27 cellular contexts compared by ENCODE assay signal in the genomic region with DNA sequence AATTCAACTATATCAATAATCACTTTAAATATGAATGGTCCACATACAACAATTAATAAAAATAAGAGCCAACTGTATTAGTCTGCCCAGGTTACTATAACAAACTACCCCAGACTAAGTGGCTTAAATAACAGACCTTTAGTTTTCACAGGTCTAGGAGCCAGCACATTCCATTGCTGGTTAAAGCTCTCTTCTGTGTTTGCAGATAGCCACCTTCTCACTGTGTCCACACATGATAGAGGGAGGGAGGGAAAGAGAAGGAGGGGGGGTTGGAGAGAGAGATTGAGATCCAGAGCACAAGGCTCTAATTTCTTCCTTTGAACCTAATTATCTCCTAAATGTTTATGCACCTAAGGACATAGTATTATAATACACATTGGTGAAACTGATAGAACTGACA.
"Had no signal": no experiment of that assay in that cellular context is flagged by ENCODE, and none has a peak within 500 bp of the region (broad histone marks: within the 10 kb centered on the region; RNA-seq: fewer than 3 reads in every experiment).

No MANE protein-coding gene starts in this region.

- DNase-seq: activated CD4-positive, alpha-beta T cell treated with anti-CD3 and anti-CD28 coated beads for 1 hour; activated CD4-positive, alpha-beta T cell treated with anti-CD3 and anti-CD28 coated beads for 4 hours; activated CD4-positive, alpha-beta T cell treated with anti-CD3 and anti-CD28 coated beads, Interleukin-2, amount 10 ng/mL, durations not matched to agents 7 days and 5 days; activated CD4-positive, alpha-beta T cell treated with anti-CD3 and anti-CD28 coated beads, Interleukin-2, amount 50 U/mL, for 4 hours; activated CD8-positive, alpha-beta memory T cell treated with anti-CD3 and anti-CD28 coated beads for 24 hours; activated CD8-positive, alpha-beta T cell treated with anti-CD3 and anti-CD28 coated beads for 36 hours; activated effector memory CD4-positive, alpha-beta T cell treated with anti-CD3 and anti-CD28 coated beads, Interleukin-2, amount 50 U/mL, for 16 hours; activated naive CD4-positive, alpha-beta T cell treated with anti-CD3 and anti-CD28 coated beads for 36 hours; activated naive CD8-positive, alpha-beta T cell treated with anti-CD3 and anti-CD28 coated beads for 36 hours; activated naive CD8-positive, alpha-beta T cell treated with anti-CD3 and anti-CD28 coated beads, Interleukin-2, amount 50 U/mL, for 24 hours; activated T-cell treated with anti-CD3 and anti-CD28 coated beads, Interleukin-2, amount 50 U/mL, for 4 hours; adrenal gland; amygdala; aorta; body of pancreas; caudate nucleus; cortex of kidney; dermis blood vessel endothelial cell; effector CD4-positive, alpha-beta T cell; effector memory CD8-positive, alpha-beta T cell; esophagus squamous epithelium; foreskin melanocyte; T-helper 2 cell had no signal

- H3K27ac ChIP-seq: adrenal gland, body of pancreas, epithelial cell of prostate, esophagus squamous epithelium, gastroesophageal sphincter had no signal

- ATAC-seq: activated CD8-positive, alpha-beta T cell treated with anti-CD3 and anti-CD28 coated beads for 36 hours; activated naive CD8-positive, alpha-beta T cell treated with anti-CD3 and anti-CD28 coated beads, Interleukin-2, amount 50 U/mL, for 24 hours; activated T-cell treated with anti-CD3 and anti-CD28 coated beads, Interleukin-2, amount 50 U/mL, for 4 hours; body of pancreas; effector memory CD8-positive, alpha-beta T cell; gastroesophageal sphincter had no signal

- H3K9me3 Mint-ChIP-seq: activated CD8-positive, alpha-beta T cell treated with anti-CD3 and anti-CD28 coated beads for 36 hours; activated naive CD4-positive, alpha-beta T cell treated with anti-CD3 and anti-CD28 coated beads for 36 hours had no signal

- H3K4me1 ChIP-seq: adrenal gland, body of pancreas, esophagus squamous epithelium, gastroesophageal sphincter had no signal

- H3K4me3 Mint-ChIP-seq: activated CD4-positive, alpha-beta T cell treated with anti-CD3 and anti-CD28 coated beads, Interleukin-2, amount 10 ng/mL, durations not matched to agents 7 days and 5 days; activated CD8-positive, alpha-beta T cell treated with anti-CD3 and anti-CD28 coated beads for 36 hours; activated naive CD4-positive, alpha-beta T cell treated with anti-CD3 and anti-CD28 coated beads for 36 hours; activated naive CD4-positive, alpha-beta T cell treated with anti-CD3 and anti-CD28 coated beads, Interleukin-2, amount 50 U/mL, for 24 hours; activated naive CD8-positive, alpha-beta T cell treated with anti-CD3 and anti-CD28 coated beads for 36 hours; activated naive CD8-positive, alpha-beta T cell treated with anti-CD3 and anti-CD28 coated beads, Interleukin-2, amount 50 U/mL, for 24 hours; activated T-cell treated with anti-CD3 and anti-CD28 coated beads, Interleukin-2, amount 50 U/mL, for 4 hours; effector memory CD8-positive, alpha-beta T cell had no signal

- H3K27ac Mint-ChIP-seq: activated CD4-positive, alpha-beta T cell treated with anti-CD3 and anti-CD28 coated beads, Interleukin-2, amount 10 ng/mL, durations not matched to agents 7 days and 5 days; activated CD8-positive, alpha-beta T cell treated with anti-CD3 and anti-CD28 coated beads for 36 hours; activated naive CD4-positive, alpha-beta T cell treated with anti-CD3 and anti-CD28 coated beads for 36 hours; activated naive CD4-positive, alpha-beta T cell treated with anti-CD3 and anti-CD28 coated beads, Interleukin-2, amount 50 U/mL, for 24 hours; activated naive CD8-positive, alpha-beta T cell treated with anti-CD3 and anti-CD28 coated beads for 36 hours; activated naive CD8-positive, alpha-beta T cell treated with anti-CD3 and anti-CD28 coated beads, Interleukin-2, amount 50 U/mL, for 24 hours; activated T-helper 2 cell treated with anti-CD3 and anti-CD28 coated beads, Interferon-gamma antibody, Interleukin-2, Interleukin-4, amounts not matched to agents 10 μg/mL and 5 μg/mL and 100 μg/mL, durations not matched to agents 14 hours and 24 hours and 36 hours; effector memory CD8-positive, alpha-beta T cell had no signal

- H3K36me3 ChIP-seq: adrenal gland, esophagus squamous epithelium, gastroesophageal sphincter had no signal

- H3K4me1 Mint-ChIP-seq: activated CD4-positive, alpha-beta T cell treated with anti-CD3 and anti-CD28 coated beads, Interleukin-2, amount 10 ng/mL, durations not matched to agents 7 days and 5 days; activated naive CD4-positive, alpha-beta T cell treated with anti-CD3 and anti-CD28 coated beads, Interleukin-2, amount 50 U/mL, for 24 hours; activated naive CD8-positive, alpha-beta T cell treated with anti-CD3 and anti-CD28 coated beads for 36 hours; activated naive CD8-positive, alpha-beta T cell treated with anti-CD3 and anti-CD28 coated beads, Interleukin-2, amount 50 U/mL, for 24 hours had no signal

- H3K4me3 ChIP-seq: adrenal gland, body of pancreas, esophagus squamous epithelium, gastroesophageal sphincter had no signal

- H3K27me3 Mint-ChIP-seq: activated CD4-positive, alpha-beta T cell treated with anti-CD3 and anti-CD28 coated beads, Interleukin-2, amount 10 ng/mL, durations not matched to agents 7 days and 5 days; activated CD8-positive, alpha-beta T cell treated with anti-CD3 and anti-CD28 coated beads for 36 hours; activated naive CD4-positive, alpha-beta T cell treated with anti-CD3 and anti-CD28 coated beads, Interleukin-2, amount 50 U/mL, for 24 hours; activated naive CD8-positive, alpha-beta T cell treated with anti-CD3 and anti-CD28 coated beads for 36 hours; activated naive CD8-positive, alpha-beta T cell treated with anti-CD3 and anti-CD28 coated beads, Interleukin-2, amount 50 U/mL, for 24 hours; effector memory CD8-positive, alpha-beta T cell had no signal

- H3K27me3 ChIP-seq: adrenal gland, body of pancreas, esophagus squamous epithelium, gastroesophageal sphincter had no signal

- H3K36me3 Mint-ChIP-seq: activated naive CD4-positive, alpha-beta T cell treated with anti-CD3 and anti-CD28 coated beads, Interleukin-2, amount 50 U/mL, for 24 hours; activated naive CD8-positive, alpha-beta T cell treated with anti-CD3 and anti-CD28 coated beads for 36 hours had no signal
